In genomic region chr11:121892863-121893262, GRCh38 we compare ENCODE assay signal across 1 cellular context.
TF ChIP-seq lines count a peak whose summit lies in the region.

No MANE protein-coding gene starts in this region.

TF ChIP-seq in GM23338, 12 proteins besides CTCF, POLR2A, EP300 and RAD21 (continued from another document):
- TF ChIP-seq JUNB (IDR thresholded peaks at IDR 0.05; ENCODE audit: unreplicated experiment) (no peak), NANOG (IDR thresholded peaks at IDR 0.05; ENCODE audit: borderline replicate concordance) (no peak), ZNF114 (CRISPR knock-in tag; IDR thresholded peaks at IDR 0.05) (no peak), EZH2phosphoT487 (IDR thresholded peaks at IDR 0.05; ENCODE audit: unreplicated experiment) (no peak), ZNF462 (CRISPR knock-in tag; IDR thresholded peaks at IDR 0.05) (no peak), ZNF331 (CRISPR knock-in tag; IDR thresholded peaks at IDR 0.05; ENCODE audit: low read depth) (no peak)
